26 cellular contexts compared by ENCODE assay signal in genomic region chr2:95013726-95014125, GRCh38. TPM values are rescaled to one million over a fixed set of nuclear protein-coding genes. Genes with fewer than 3 reads are reported as not detected.
DNase-seq lines count a peak whose midpoint lies in the region; ATAC-seq and TF ChIP-seq lines count a peak whose summit lies in the region.
"Had no signal": no experiment of that assay in that cellular context is flagged by ENCODE, and none has a peak within 500 bp of the region (broad histone marks: within the 10 kb centered on the region; RNA-seq: fewer than 3 reads in every experiment).

No MANE protein-coding gene starts in this region.

- peaks cover 12 to 18% (median 15%) of the 10 kb centered on the region in 10 experiments for H3K4me1 ChIP-seq in BLaER1 treated with 17β-estradiol and CSF1 and Interleukin-3, amounts not matched to agents 10 nM and 100 nM
- H3K4me1 ChIP-seq in MM.1S (ENCODE audit: low read length), result peaks cover 34% of the 10 kb centered on the region
- no peaks in the 10 kb centered on the region for H3K4me1 ChIP-seq in spleen
- H3K4me1 ChIP-seq: HAP-1 had no signal

- no peaks in the 10 kb centered on the region for H3K9me2 ChIP-seq in MM.1S (replicated peaks; ENCODE audit: insufficient read depth, low read length)

- H3K4me3 ChIP-seq in BLaER1 treated with 17β-estradiol and CSF1 and Interleukin-3, amounts not matched to agents 10 nM and 100 nM, result no peak overlapping the region
- H3K4me3 ChIP-seq in MM.1S (ENCODE audit: low read length), result no peak overlapping the region
- H3K4me3 ChIP-seq in spleen, result no peak overlapping the region
- H3K4me3 ChIP-seq: HAP-1 had no signal

- H3K27me3 ChIP-seq in BLaER1 treated with 17β-estradiol and CSF1 and Interleukin-3, amounts not matched to agents 10 nM and 100 nM, result peaks cover 0 to 23% (median 4%) of the 10 kb centered on the region in 11 experiments; a peak in 8 of 22 replicates
- H3K27me3 ChIP-seq in MM.1S (replicated peaks; ENCODE audit: insufficient read depth, low read length) (no peaks in the 10 kb centered on the region), spleen (replicated peaks in 1 of 7) (no peaks in the 10 kb centered on the region)

- H3F3A ChIP-seq in MM.1S (ENCODE audit: insufficient read depth, low read length), result peaks cover 10% of the 10 kb centered on the region

- H3K27ac ChIP-seq in BLaER1 treated with 17β-estradiol and CSF1 and Interleukin-3, amounts not matched to agents 10 nM and 100 nM, result no peak overlapping the region
- peak overlapping the region; percentile 65; the same call in 1 of the 2 replicates for H3K27ac ChIP-seq in MM.1S (ENCODE audit: low read length)
- H3K27ac ChIP-seq in cingulate gyrus (ENCODE audit: low read depth, low read length), result peak overlapping the region; percentile 57
- H3K27ac ChIP-seq in spleen, result no peak overlapping the region
- H3K27ac ChIP-seq: HL-60, KMS-11 had no signal

- no peaks in the 10 kb centered on the region for H3K9me3 ChIP-seq in BLaER1 treated with 17β-estradiol and CSF1 and Interleukin-3, amounts not matched to agents 10 nM and 100 nM (replicated peaks in 1 of 11)
- H3K9me3 ChIP-seq in MM.1S (replicated peaks; ENCODE audit: insufficient read depth, low read length) (no peaks in the 10 kb centered on the region), spleen (no peaks in the 10 kb centered on the region)
- H3K9me3 ChIP-seq: HAP-1 had no signal

- no peak for TF ChIP-seq CTCF in MM.1S (IDR thresholded peaks at IDR 0.05; ENCODE audit: low read length)
- TF ChIP-seq CTCF in spleen (IDR thresholded peaks at IDR 0.05 in 8 of 11, conservative IDR thresholded peaks at IDR 0.05 in 3 of 11), result no peak

- no peak for DNase-seq in MM.1S
- DNase-seq in spleen, result peak; percentile 56
- no peak for DNase-seq in germinal center (ENCODE audit: low spot score)
- DNase-seq in NCI-H345 treated with DMSO at 0.1 percent for 48 hours (lab: John Stamatoyannopoulos, UW; ENCODE audit: unreplicated experiment), result no peak
- DNase-seq: 8988T; ACHN; CD4-positive, CD25-positive, alpha-beta regulatory T cell; DMS153; DND-41; GOT3; NCI-H1092 treated with DMSO at 0.1 percent for 48 hours; NCI-H1436; NCI-H187 treated with DMSO at 0.1 percent for 48 hours; NCI-H2107; NCI-H446 treated with DMSO at 0.1 percent for 48 hours; NCI-H526 treated with DMSO at 0.1 percent for 48 hours; SHP77 had no signal

- H3K4me2 ChIP-seq in BLaER1 treated with 17β-estradiol and CSF1 and Interleukin-3, amounts not matched to agents 10 nM and 100 nM, result peak overlapping the region in 6 of 11 experiments; percentile 27 to 60 (median 42); a peak in 9 of 22 replicates
- H3K4me2 ChIP-seq in MM.1S (ENCODE audit: low read depth, low read length), result peak overlapping the region; percentile 45; the same call in 1 of the 2 replicates
- H3K4me2 ChIP-seq: KMS-11 had no signal

- TF ChIP-seq POLR2A in spleen (IDR thresholded peaks at IDR 0.05), result no peak

- no peak overlapping the region for H3K9ac ChIP-seq in BLaER1 treated with 17β-estradiol and CSF1 and Interleukin-3, amounts not matched to agents 10 nM and 100 nM
- no peak overlapping the region for H3K9ac ChIP-seq in MM.1S (ENCODE audit: low read length)
- H3K9ac ChIP-seq: KMS-11 had no signal

- H2AFZ ChIP-seq in MM.1S (ENCODE audit: low read length), result no peak overlapping the region

- 60 to 88% (median 87%) methylated on average over 6 of the region's 6 CpGs for WGBS in spleen, 5 donors

- intact Hi-C loops in spleen (cut with DNase I; ENCODE audit: low total_unique reads), result no loop called here

- no peaks in the 10 kb centered on the region for H3K79me2 ChIP-seq in MM.1S (ENCODE audit: low read length)

- H4K20me1 ChIP-seq in BLaER1 treated with 17β-estradiol and CSF1 and Interleukin-3, amounts not matched to agents 10 nM and 100 nM, result peaks cover 0 to 19% (median 0%) of the 10 kb centered on the region in 11 experiments; a peak in 6 of 22 replicates
- H4K20me1 ChIP-seq in MM.1S (ENCODE audit: insufficient read depth, low read length), result no peaks in the 10 kb centered on the region

- no peaks in the 10 kb centered on the region for H3K36me3 ChIP-seq in BLaER1 treated with 17β-estradiol and CSF1 and Interleukin-3, amounts not matched to agents 10 nM and 100 nM
- H3K36me3 ChIP-seq in MM.1S (replicated peaks; ENCODE audit: insufficient read depth, low read length) (no peaks in the 10 kb centered on the region), spleen (no peaks in the 10 kb centered on the region)
- H3K36me3 ChIP-seq: HAP-1 had no signal

- ATAC-seq in HG03039 (IDR thresholded peaks at IDR 0.05; ENCODE audit: unreplicated experiment) (no peak), GM21786 (IDR thresholded peaks at IDR 0.05; ENCODE audit: unreplicated experiment) (no peak)

RNA-seq across cellular contexts. Expression of gene MAL, which starts 11.8 kb away (rescaled TPM):
- total RNA-seq in spleen, result 10 to 100 TPM in 3 of 7 donors, 1 to 10 TPM in 4; 4.7 to 18.8 (median 8.1) TPM
- 10 to 100 TPM in 1 of 3 donors, 1 to 10 TPM in 2; 8.4 to 12.7 (median 9.0) TPM for polyA plus RNA-seq in spleen
- total RNA-seq: SK-MEL-5 had no signal
- polyA plus RNA-seq: BJ had no signal

Comparison
In these comparisons a context has a peak if more than half of its experiments do, and no peak if none do; other contexts are left out.
1. H3K27ac ChIP-seq: peak in MM.1S (single experiment) and cingulate gyrus (single experiment); none in BLaER1 treated with 17β-estradiol and CSF1 and Interleukin-3, amounts not matched to agents 10 nM and 100 nM (0 of 11) and spleen (0 of 8).